In genomic region chr2:170525566-170525900, GRCh38 we compare ENCODE assay signal across 8 cellular contexts.
DNase-seq lines count a peak whose midpoint lies in the region; ATAC-seq and TF ChIP-seq lines count a peak whose summit lies in the region.

No MANE protein-coding gene starts in this region.

- WGBS in prostate gland = 33% methylated on average over 5 of the region's 5 CpGs

- TF ChIP-seq CTCF in foreskin keratinocyte (conservative IDR thresholded peaks at IDR 0.05) = no peak
- TF ChIP-seq CTCF in prostate gland (IDR thresholded peaks at IDR 0.05) = no peak

- no peak for TF ChIP-seq POLR2A in prostate gland (IDR thresholded peaks at IDR 0.05)

- H3K4me3 ChIP-seq in prostate gland = no peak overlapping the region

- DNase-seq in EH (ENCODE audit: low read depth) (peak; percentile 95), SK-MEL-5 (ENCODE audit: low read depth, low spot score) (peak; percentile 4), foreskin keratinocyte (peak; percentile 85 to 96), prostate gland (ENCODE audit: low spot score) (peak; percentile 59), retina (no peak), NCI-H2227 treated with DMSO at 0.1 percent for 48 hours (lab: John Stamatoyannopoulos, UW) (no peak)

- no peaks in the 10 kb centered on the region for H3K36me3 ChIP-seq in prostate gland

- in situ Hi-C loops in SK-MEL-5 (cut with HindIII; ENCODE audit: low pct_unique_long_range_greater_than_20kb, low sequenced_read_pairs) = no loop called here

- intact Hi-C loops in prostate gland (cut with DNase I) = no loop called here

- H3K27ac ChIP-seq in foreskin keratinocyte (no peak overlapping the region), prostate gland (peak overlapping the region; percentile 4 to 46)

- H3K27me3 ChIP-seq in foreskin keratinocyte (no peaks in the 10 kb centered on the region), prostate gland (replicated peaks; ENCODE audit: insufficient read depth) (no peaks in the 10 kb centered on the region)

- no peaks in the 10 kb centered on the region for H3K9me3 ChIP-seq in prostate gland

- peak; percentile 97 for ATAC-seq in foreskin keratinocyte
- ATAC-seq in GM19395 (IDR thresholded peaks at IDR 0.05; ENCODE audit: unreplicated experiment) = no peak
- no peak for ATAC-seq in GM18519 (IDR thresholded peaks at IDR 0.05; ENCODE audit: low FRiP score, unreplicated experiment)

- H3K4me1 ChIP-seq in foreskin keratinocyte (peaks cover 5% of the 10 kb centered on the region), prostate gland (replicated peaks) (peaks cover 2% of the 10 kb centered on the region)

Comparison
In these comparisons a context has a peak if more than half of its experiments do, and no peak if none do; other contexts are left out.
1. DNase-seq: peak in EH (single experiment), SK-MEL-5 (single experiment), foreskin keratinocyte (2 of 2) and prostate gland (single experiment); none in retina (single experiment) and NCI-H2227 treated with DMSO at 0.1 percent for 48 hours (single experiment).